Comparison of ENCODE assay signal across 16 cellular contexts in the genomic region with DNA sequence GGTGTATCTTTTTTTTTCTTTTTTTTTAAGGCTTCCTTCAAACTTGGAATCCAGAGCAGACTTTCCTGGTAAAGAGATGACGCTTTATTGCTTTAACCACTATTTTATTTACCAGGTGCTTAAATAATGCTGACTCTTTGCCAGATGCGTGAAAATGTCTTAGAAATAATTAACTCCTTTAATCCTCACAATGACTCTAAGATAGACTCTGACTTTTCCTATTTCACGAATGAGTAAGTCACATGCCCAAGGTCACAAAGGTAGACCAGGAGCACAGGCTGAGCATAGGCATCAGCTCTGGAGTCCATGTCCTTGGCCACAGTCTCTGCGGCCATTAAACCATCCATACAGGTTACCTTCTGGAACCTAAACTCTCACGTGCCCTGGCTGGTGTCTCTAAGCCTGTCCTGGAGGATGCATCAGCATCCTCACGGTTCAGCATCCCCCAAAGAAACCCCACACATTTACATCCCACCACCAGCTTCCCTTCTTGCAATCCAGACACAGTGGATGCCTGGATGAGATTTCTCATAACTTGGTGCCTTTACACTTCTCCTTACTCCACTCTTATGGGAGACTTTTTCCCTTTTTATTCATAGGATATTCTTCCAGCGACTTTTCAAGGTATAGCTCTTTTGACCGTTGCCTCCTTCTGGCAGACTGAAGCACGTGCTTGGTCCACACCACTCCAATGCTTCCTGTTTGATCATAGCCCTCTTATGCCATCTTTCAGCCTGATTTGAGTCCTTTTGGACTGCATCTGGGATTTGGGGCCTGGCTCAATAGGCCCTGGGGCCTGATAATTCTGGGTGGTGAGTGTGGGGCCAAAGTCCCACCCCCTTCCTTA.
DNase-seq lines count a peak whose midpoint lies in the region; ATAC-seq and TF ChIP-seq lines count a peak whose summit lies in the region.
"Had no signal": no experiment of that assay in that cellular context is flagged by ENCODE, and none has a peak within 500 bp of the region (broad histone marks: within the 10 kb centered on the region; RNA-seq: fewer than 3 reads in every experiment).

No MANE protein-coding gene starts in this region.

- H2AFZ ChIP-seq in GM23338: 0 out of 2 replicates have a peak overlapping the region, but pooled peaks have one; percentile 38

- H3K27me3 ChIP-seq in GM23338 (ENCODE audit: insufficient read depth): no peaks in the 10 kb centered on the region
- H3K27me3 ChIP-seq in vagina: no peaks in the 10 kb centered on the region
- H3K27me3 ChIP-seq in thyroid gland: no peaks in the 10 kb centered on the region
- H3K27me3 ChIP-seq: BLaER1 treated with 17β-estradiol and CSF1 and Interleukin-3, amounts not matched to agents 10 nM and 100 nM had no signal

- 0 out of 2 replicates have a peak, but pooled peaks cover 4% of the 10 kb centered on the region for H3K4me1 ChIP-seq in GM23338 (ENCODE audit: insufficient read depth)
- H3K4me1 ChIP-seq in vagina: no peaks in the 10 kb centered on the region
- H3K4me1 ChIP-seq in thyroid gland: no peaks in the 10 kb centered on the region

- TF ChIP-seq POLR2A in vagina (IDR thresholded peaks at IDR 0.05) (no peak), thyroid gland (IDR thresholded peaks at IDR 0.05) (no peak)

- DNase-seq in GM23338 (ENCODE audit: low spot score) (no peak), WTC11 (ENCODE audit: low spot score) (no peak), left kidney (ENCODE audit: low read depth, low spot score) (peak; percentile 9), NCI-H2171 treated with DMSO at 0.1 percent for 48 hours (lab: John Stamatoyannopoulos, UW) (no peak), vagina (ENCODE audit: extremely low spot score in 2 of 2) (no peak), thyroid gland (no peak)
- DNase-seq: Calu3; CD8-positive, alpha-beta T cell; DMS79 treated with DMSO at 0.1 percent for 48 hours; GF-D8; GOT3; H7 had no signal

- H3K4me3 ChIP-seq in GM23338 (no peak overlapping the region), vagina (no peak overlapping the region), thyroid gland (replicated peaks in 1 of 3) (no peak overlapping the region)
- H3K4me3 ChIP-seq: BLaER1 treated with 17β-estradiol and CSF1 and Interleukin-3, amounts not matched to agents 10 nM and 100 nM; GM12878 had no signal

- H4K20me1 ChIP-seq in GM23338 (replicated peaks; ENCODE audit: insufficient read depth): no peaks in the 10 kb centered on the region
- H4K20me1 ChIP-seq: BLaER1 treated with 17β-estradiol and CSF1 and Interleukin-3, amounts not matched to agents 10 nM and 100 nM had no signal

- no peak for ATAC-seq in GM23338
- ATAC-seq in WTC11: peak; percentile 59; the same call in 1 of the 2 replicates
- ATAC-seq in GM19035 (IDR thresholded peaks at IDR 0.05; ENCODE audit: unreplicated experiment): no peak
- ATAC-seq: CD8-positive, alpha-beta T cell; GM12878 had no signal

- H3K4me2 ChIP-seq in GM23338: no peak overlapping the region
- H3K4me2 ChIP-seq: BLaER1 treated with 17β-estradiol and CSF1 and Interleukin-3, amounts not matched to agents 10 nM and 100 nM had no signal

- CTCF ChIA-PET in WTC11 (lab: Charles Lee): no interaction called here

- POLR2A ChIA-PET in WTC11 (lab: Charles Lee): no interaction called here

- H3K9me3 Mint-ChIP-seq in GM23338 (no peaks in the 10 kb centered on the region), WTC11 (peaks cover 5% of the 10 kb centered on the region; the same call in 1 of the 2 replicates)
- H3K9me3 Mint-ChIP-seq: CD8-positive, alpha-beta T cell had no signal

- TF ChIP-seq CTCF in GM23338 (conservative IDR thresholded peaks at IDR 0.05; ENCODE audit: low read depth in 2 of 2): peak; percentile 28 to 31
- no peak for TF ChIP-seq CTCF in WTC11 (IDR thresholded peaks at IDR 0.05)
- no peak for TF ChIP-seq CTCF in vagina (IDR thresholded peaks at IDR 0.05)
- TF ChIP-seq CTCF in thyroid gland (IDR thresholded peaks at IDR 0.05): no peak

- H3K4me1 Mint-ChIP-seq in GM23338 (peaks cover 4% of the 10 kb centered on the region; the same call in 2 of the 3 replicates), WTC11 (peaks cover 20% of the 10 kb centered on the region)

- no peaks in the 10 kb centered on the region for H3K79me2 ChIP-seq in GM23338 (replicated peaks; ENCODE audit: insufficient read depth)

- no peaks in the 10 kb centered on the region for H3F3A ChIP-seq in GM23338 (replicated peaks; ENCODE audit: low read depth)

- H3K9me2 ChIP-seq in GM23338 (ENCODE audit: insufficient read depth): no peaks in the 10 kb centered on the region

- H3K27me3 Mint-ChIP-seq in GM23338 (ENCODE audit: insufficient read depth, low read depth, poor library complexity) (peaks cover 3% of the 10 kb centered on the region), WTC11 (ENCODE audit: low read depth) (no peaks in the 10 kb centered on the region; the same call in 1 of the 2 replicates)
- H3K27me3 Mint-ChIP-seq: B cell had no signal

- H3K27ac Mint-ChIP-seq in GM23338: no peak overlapping the region
- no peak overlapping the region for H3K27ac Mint-ChIP-seq in WTC11
- H3K27ac Mint-ChIP-seq: B cell; CD8-positive, alpha-beta T cell had no signal

- H3K9me3 ChIP-seq in vagina: no peaks in the 10 kb centered on the region
- no peaks in the 10 kb centered on the region for H3K9me3 ChIP-seq in thyroid gland

- H3K36me3 ChIP-seq in GM23338 (ENCODE audit: insufficient read depth) (no peaks in the 10 kb centered on the region), vagina (no peaks in the 10 kb centered on the region), thyroid gland (no peaks in the 10 kb centered on the region)
- H3K36me3 ChIP-seq: BLaER1 treated with 17β-estradiol and CSF1 and Interleukin-3, amounts not matched to agents 10 nM and 100 nM had no signal

- H3K36me3 Mint-ChIP-seq in GM23338 (ENCODE audit: low read depth) (no peaks in the 10 kb centered on the region), WTC11 (no peaks in the 10 kb centered on the region)
- H3K36me3 Mint-ChIP-seq: CD8-positive, alpha-beta T cell had no signal

- 90 to 92% methylated on average over 9 of the region's 9 CpGs for WGBS in thyroid gland, 2 donors

- intact Hi-C loops in vagina (cut with DNase I): no loop called here
- intact Hi-C loops in thyroid gland (cut with DNase I): no loop called here

- H3K27ac ChIP-seq in GM23338 (ENCODE audit: low read depth) (no peak overlapping the region), vagina (no peak overlapping the region), thyroid gland (no peak overlapping the region)
- H3K27ac ChIP-seq: BLaER1 treated with 17β-estradiol and CSF1 and Interleukin-3, amounts not matched to agents 10 nM and 100 nM had no signal

- H3K4me3 Mint-ChIP-seq in GM23338: no peak overlapping the region
- H3K4me3 Mint-ChIP-seq in WTC11: no peak overlapping the region
- H3K4me3 Mint-ChIP-seq: B cell; CD8-positive, alpha-beta T cell had no signal

TF ChIP-seq in GM23338, 12 proteins besides CTCF, POLR2A, EP300 and RAD21 (continues in another document):
- TF ChIP-seq POLR2AphosphoS5 (IDR thresholded peaks at IDR 0.05; ENCODE audit: low read depth): no peak
- TF ChIP-seq STAT1 (IDR thresholded peaks at IDR 0.05; ENCODE audit: unreplicated experiment): no peak
- TF ChIP-seq EZH2phosphoT487 (IDR thresholded peaks at IDR 0.05; ENCODE audit: unreplicated experiment): no peak

TF ChIP-seq in WTC11, 78 proteins besides CTCF, POLR2A, EP300 and RAD21 (continues in another document):
- TF ChIP-seq RORB (CRISPR knock-in tag; IDR thresholded peaks at IDR 0.05) (no peak), NR1H2 (CRISPR knock-in tag; IDR thresholded peaks at IDR 0.05) (no peak), PRRX2 (CRISPR knock-in tag; IDR thresholded peaks at IDR 0.05) (no peak)
- TF ChIP-seq, protein P1, sequence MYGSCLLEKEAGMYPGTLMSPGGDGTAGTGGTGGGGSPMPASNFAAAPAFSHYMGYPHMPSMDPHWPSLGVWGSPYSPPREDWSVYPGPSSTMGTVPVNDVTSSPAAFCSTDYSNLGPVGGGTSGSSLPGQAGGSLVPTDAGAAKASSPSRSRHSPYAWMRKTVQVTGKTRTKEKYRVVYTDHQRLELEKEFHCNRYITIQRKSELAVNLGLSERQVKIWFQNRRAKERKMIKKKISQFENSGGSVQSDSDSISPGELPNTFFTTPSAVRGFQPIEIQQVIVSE (CRISPR knock-in tag; IDR thresholded peaks at IDR 0.05; ENCODE audit: borderline replicate concordance): no peak
- TF ChIP-seq, protein P2, sequence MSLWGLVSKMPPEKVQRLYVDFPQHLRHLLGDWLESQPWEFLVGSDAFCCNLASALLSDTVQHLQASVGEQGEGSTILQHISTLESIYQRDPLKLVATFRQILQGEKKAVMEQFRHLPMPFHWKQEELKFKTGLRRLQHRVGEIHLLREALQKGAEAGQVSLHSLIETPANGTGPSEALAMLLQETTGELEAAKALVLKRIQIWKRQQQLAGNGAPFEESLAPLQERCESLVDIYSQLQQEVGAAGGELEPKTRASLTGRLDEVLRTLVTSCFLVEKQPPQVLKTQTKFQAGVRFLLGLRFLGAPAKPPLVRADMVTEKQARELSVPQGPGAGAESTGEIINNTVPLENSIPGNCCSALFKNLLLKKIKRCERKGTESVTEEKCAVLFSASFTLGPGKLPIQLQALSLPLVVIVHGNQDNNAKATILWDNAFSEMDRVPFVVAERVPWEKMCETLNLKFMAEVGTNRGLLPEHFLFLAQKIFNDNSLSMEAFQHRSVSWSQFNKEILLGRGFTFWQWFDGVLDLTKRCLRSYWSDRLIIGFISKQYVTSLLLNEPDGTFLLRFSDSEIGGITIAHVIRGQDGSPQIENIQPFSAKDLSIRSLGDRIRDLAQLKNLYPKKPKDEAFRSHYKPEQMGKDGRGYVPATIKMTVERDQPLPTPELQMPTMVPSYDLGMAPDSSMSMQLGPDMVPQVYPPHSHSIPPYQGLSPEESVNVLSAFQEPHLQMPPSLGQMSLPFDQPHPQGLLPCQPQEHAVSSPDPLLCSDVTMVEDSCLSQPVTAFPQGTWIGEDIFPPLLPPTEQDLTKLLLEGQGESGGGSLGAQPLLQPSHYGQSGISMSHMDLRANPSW (CRISPR knock-in tag; conservative IDR thresholded peaks at IDR 0.05; ENCODE audit: low read depth): no peak
- TF ChIP-seq, protein P3, sequence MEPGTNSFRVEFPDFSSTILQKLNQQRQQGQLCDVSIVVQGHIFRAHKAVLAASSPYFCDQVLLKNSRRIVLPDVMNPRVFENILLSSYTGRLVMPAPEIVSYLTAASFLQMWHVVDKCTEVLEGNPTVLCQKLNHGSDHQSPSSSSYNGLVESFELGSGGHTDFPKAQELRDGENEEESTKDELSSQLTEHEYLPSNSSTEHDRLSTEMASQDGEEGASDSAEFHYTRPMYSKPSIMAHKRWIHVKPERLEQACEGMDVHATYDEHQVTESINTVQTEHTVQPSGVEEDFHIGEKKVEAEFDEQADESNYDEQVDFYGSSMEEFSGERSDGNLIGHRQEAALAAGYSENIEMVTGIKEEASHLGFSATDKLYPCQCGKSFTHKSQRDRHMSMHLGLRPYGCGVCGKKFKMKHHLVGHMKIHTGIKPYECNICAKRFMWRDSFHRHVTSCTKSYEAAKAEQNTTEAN (CRISPR knock-in tag; IDR thresholded peaks at IDR 0.05): no peak

Comparison
In these comparisons a context has a peak if more than half of its experiments do, and no peak if none do; other contexts are left out.
1. CTCF ChIP-seq: peak in GM23338 (2 of 2); none in WTC11 (single experiment), vagina (0 of 3) and thyroid gland (0 of 6).